In genomic region chr10:46215426-46215825, GRCh38 we compare ENCODE assay signal across 25 cellular contexts.
A peak's percentile ranks its signal among the peaks of the same experiment; 100 is the strongest.
DNase-seq lines count a peak whose midpoint lies in the region; ATAC-seq, FAIRE-seq and TF ChIP-seq lines count a peak whose summit lies in the region.
"Had no signal": no experiment of that assay in that cellular context is flagged by ENCODE, and none has a peak within 500 bp of the region (broad histone marks: within the 10 kb centered on the region; RNA-seq: fewer than 3 reads in every experiment).

No MANE protein-coding gene starts in this region.

- ATAC-seq in activated CD8-positive, alpha-beta T cell treated with anti-CD3 and anti-CD28 coated beads, Interleukin-2, amount 10 ng/mL, durations not matched to agents 7 days and 5 days: no peak
- ATAC-seq in activated CD8-positive, alpha-beta T cell treated with anti-CD3 and anti-CD28 coated beads for 36 hours: no peak
- no peak for ATAC-seq in GM19324 (IDR thresholded peaks at IDR 0.05; ENCODE audit: low FRiP score, unreplicated experiment)
- ATAC-seq: CD8-positive, alpha-beta T cell; PC-3 had no signal

- FAIRE-seq in urothelium cell line (lab: Jason Lieb, UNC): no peak
- FAIRE-seq in frontal cortex (lab: Jason Lieb, UNC): no peak
- FAIRE-seq: GM19239 had no signal

- H3K27me3 ChIP-seq in H7 (ENCODE audit: control insufficient read depth, insufficient read depth, low read length): no peaks in the 10 kb centered on the region
- H3K27me3 ChIP-seq: MG63 had no signal

- no peaks in the 10 kb centered on the region for H3K27me3 Mint-ChIP-seq in activated CD8-positive, alpha-beta T cell treated with anti-CD3 and anti-CD28 coated beads, Interleukin-2, amount 10 ng/mL, durations not matched to agents 7 days and 5 days (ENCODE audit: low read depth)
- H3K27me3 Mint-ChIP-seq in activated CD8-positive, alpha-beta T cell treated with anti-CD3 and anti-CD28 coated beads for 36 hours: no peaks in the 10 kb centered on the region

- no peak overlapping the region for H3K4me3 Mint-ChIP-seq in activated CD8-positive, alpha-beta T cell treated with anti-CD3 and anti-CD28 coated beads, Interleukin-2, amount 10 ng/mL, durations not matched to agents 7 days and 5 days
- H3K4me3 Mint-ChIP-seq in activated CD8-positive, alpha-beta T cell treated with anti-CD3 and anti-CD28 coated beads for 36 hours: no peak overlapping the region
- H3K4me3 Mint-ChIP-seq: CD8-positive, alpha-beta T cell; H9; HFFc6 had no signal

- POLR2A ChIA-PET in activated CD8-positive, alpha-beta T cell treated with anti-CD3 and anti-CD28 coated beads, Interleukin-2, amount 10 ng/mL, durations not matched to agents 7 days and 5 days (lab: Charles Lee): no interaction called here
- POLR2A ChIA-PET in activated CD8-positive, alpha-beta T cell treated with anti-CD3 and anti-CD28 coated beads for 36 hours (lab: Charles Lee): no interaction called here

- CTCF ChIA-PET in activated CD8-positive, alpha-beta T cell treated with anti-CD3 and anti-CD28 coated beads, Interleukin-2, amount 10 ng/mL, durations not matched to agents 7 days and 5 days (lab: Charles Lee): no interaction called here
- CTCF ChIA-PET in activated CD8-positive, alpha-beta T cell treated with anti-CD3 and anti-CD28 coated beads for 36 hours (lab: Charles Lee): no interaction called here

- peaks cover 20% of the 10 kb centered on the region for H3K4me1 Mint-ChIP-seq in activated CD8-positive, alpha-beta T cell treated with anti-CD3 and anti-CD28 coated beads, Interleukin-2, amount 10 ng/mL, durations not matched to agents 7 days and 5 days (ENCODE audit: low read depth)
- peaks cover 8% of the 10 kb centered on the region for H3K4me1 Mint-ChIP-seq in activated CD8-positive, alpha-beta T cell treated with anti-CD3 and anti-CD28 coated beads for 36 hours (ENCODE audit: low read depth)

- H3K36me3 ChIP-seq in H7 (replicated peaks; ENCODE audit: control insufficient read depth, insufficient read depth, low read length): no peaks in the 10 kb centered on the region
- H3K36me3 ChIP-seq: MG63 had no signal

- peak; percentile 11 for DNase-seq in activated CD8-positive, alpha-beta T cell treated with anti-CD3 and anti-CD28 coated beads, Interleukin-2, amount 10 ng/mL, durations not matched to agents 7 days and 5 days
- no peak for DNase-seq in activated CD8-positive, alpha-beta T cell treated with anti-CD3 and anti-CD28 coated beads for 36 hours
- DNase-seq in H7 (peak; percentile 4), hepatic stellate cell (ENCODE audit: low spot score) (peak; percentile 0), urothelium cell line (ENCODE audit: low spot score) (peak; percentile 0), frontal cortex (ENCODE audit: low spot score in 2 of 2) (no peak), GOT3 (lab: John Stamatoyannopoulos, UW) (no peak)
- DNase-seq: AML-193; C1 segment of cervical spinal cord; Calu3; CD8-positive, alpha-beta T cell; DMS153; H9; HFFc6; Kasumi-1; MG63; NCI-H1417 treated with DMSO at 0.1 percent for 48 hours; NCI-H187 treated with DMSO at 0.1 percent for 48 hours; NCI-H2107; NCI-H446 treated with DMSO at 0.1 percent for 48 hours; NCI-H526 treated with DMSO at 0.1 percent for 48 hours; PC-3; Right ventricle myocardium superior had no signal

- no peak for TF ChIP-seq CTCF in activated CD8-positive, alpha-beta T cell treated with anti-CD3 and anti-CD28 coated beads for 36 hours (IDR thresholded peaks at IDR 0.05)

- H3K27ac Mint-ChIP-seq in activated CD8-positive, alpha-beta T cell treated with anti-CD3 and anti-CD28 coated beads, Interleukin-2, amount 10 ng/mL, durations not matched to agents 7 days and 5 days: no peak overlapping the region
- H3K27ac Mint-ChIP-seq in activated CD8-positive, alpha-beta T cell treated with anti-CD3 and anti-CD28 coated beads for 36 hours: no peak overlapping the region
- H3K27ac Mint-ChIP-seq: CD8-positive, alpha-beta T cell; H9; HFFc6 had no signal

- H3K4me3 ChIP-seq in H7 (ENCODE audit: insufficient read depth, low read depth, low read length): no peak overlapping the region
- H3K4me3 ChIP-seq: MG63 had no signal

- H3K36me3 Mint-ChIP-seq in activated CD8-positive, alpha-beta T cell treated with anti-CD3 and anti-CD28 coated beads, Interleukin-2, amount 10 ng/mL, durations not matched to agents 7 days and 5 days (ENCODE audit: low read depth): peaks cover 20% of the 10 kb centered on the region
- peaks cover 2% of the 10 kb centered on the region for H3K36me3 Mint-ChIP-seq in activated CD8-positive, alpha-beta T cell treated with anti-CD3 and anti-CD28 coated beads for 36 hours (ENCODE audit: low read depth)

- H3K9me3 Mint-ChIP-seq in activated CD8-positive, alpha-beta T cell treated with anti-CD3 and anti-CD28 coated beads, Interleukin-2, amount 10 ng/mL, durations not matched to agents 7 days and 5 days (ENCODE audit: insufficient read depth): no peaks in the 10 kb centered on the region
- H3K9me3 Mint-ChIP-seq in activated CD8-positive, alpha-beta T cell treated with anti-CD3 and anti-CD28 coated beads for 36 hours: no peaks in the 10 kb centered on the region
- H3K9me3 Mint-ChIP-seq: CD8-positive, alpha-beta T cell; H9; HFFc6 had no signal

- intact Hi-C loops in activated CD8-positive, alpha-beta T cell treated with anti-CD3 and anti-CD28 coated beads for 36 hours (cut with micrococcal nuclease): no loop called here

Comparison
In these comparisons a context has a peak if more than half of its experiments do, and no peak if none do; other contexts are left out.
1. DNase-seq: peak in activated CD8-positive, alpha-beta T cell treated with anti-CD3 and anti-CD28 coated beads, Interleukin-2, amount 10 ng/mL, durations not matched to agents 7 days and 5 days (single experiment), H7 (single experiment), hepatic stellate cell (single experiment) and urothelium cell line (single experiment); none in activated CD8-positive, alpha-beta T cell treated with anti-CD3 and anti-CD28 coated beads for 36 hours (single experiment), frontal cortex (0 of 2) and GOT3 (single experiment).